In genomic region chr2:66888246-66888645, GRCh38 we compare ENCODE assay signal across 14 cellular contexts.
"Had no signal": no experiment of that assay in that cellular context is flagged by ENCODE, and none has a peak within 500 bp of the region (broad histone marks: within the 10 kb centered on the region; RNA-seq: fewer than 3 reads in every experiment).

No MANE protein-coding gene starts in this region.

- H3K27ac Mint-ChIP-seq: activated naive CD8-positive, alpha-beta T cell had no signal

- H3K36me3 Mint-ChIP-seq: activated naive CD8-positive, alpha-beta T cell had no signal

- H3K9me3 ChIP-seq: mucosa of descending colon had no signal

- H3K4me3 Mint-ChIP-seq: activated naive CD8-positive, alpha-beta T cell; activated T-cell treated with anti-CD3 and anti-CD28 coated beads, Interleukin-2, amount 50 U/mL, for 4 hours; nephron had no signal

- ATAC-seq: activated T-cell treated with anti-CD3 and anti-CD28 coated beads, Interleukin-2, amount 50 U/mL, for 4 hours had no signal

- DNase-seq: activated CD4-positive, alpha-beta T cell treated with anti-CD3 and anti-CD28 coated beads, Interleukin-2, amount 50 U/mL, for 48 hours; activated CD4-positive, CD25-positive, alpha-beta regulatory T cell treated with anti-CD3 and anti-CD28 coated beads, Interleukin-2, amount 50 U/mL, for 72 hours; activated effector memory CD4-positive, alpha-beta T cell treated with anti-CD3 and anti-CD28 coated beads, Interleukin-2, amount 50 U/mL, for 16 hours; activated T-cell treated with anti-CD3 and anti-CD28 coated beads, Interleukin-2, amount 50 U/mL, for 4 hours; aorta; effector CD4-positive, alpha-beta T cell; hypothalamus; kidney glomerular epithelial cell; occipital lobe; stimulated activated CD4-positive, alpha-beta T cell treated with anti-CD3 and anti-CD28 coated beads, Interleukin-15, amount 100 ng/mL, for 24 hours; stimulated activated CD4-positive, alpha-beta T cell treated with anti-CD3 and anti-CD28 coated beads, Interleukin-4, amount 100 ng/mL, for 4 hours had no signal

- H3K4me3 ChIP-seq: mucosa of descending colon had no signal
